ENCODE assay signal across 8 cellular contexts in genomic region chr5:62268239-62268638, GRCh38. TPM values are rescaled to one million over a fixed set of nuclear protein-coding genes. Genes with fewer than 3 reads are reported as not detected.
DNase-seq lines count a peak whose midpoint lies in the region; ATAC-seq, FAIRE-seq and TF ChIP-seq lines count a peak whose summit lies in the region.

No MANE protein-coding gene starts in this region.

- H3K27me3 ChIP-seq in keratinocyte (ENCODE audit: control insufficient read depth, extremely low read depth, insufficient read depth, low read length) = no peaks in the 10 kb centered on the region

- peaks cover 8% of the 10 kb centered on the region for H3K4me1 ChIP-seq in keratinocyte (ENCODE audit: control insufficient read depth, extremely low read depth, insufficient read depth, low read length)

- no peaks in the 10 kb centered on the region for H4K20me1 ChIP-seq in keratinocyte (ENCODE audit: control insufficient read depth, extremely low read depth, insufficient read depth, low read length)

- CTCF ChIA-PET in Calu3 (lab: Charles Lee) = interaction anchor here (0.6 to 1.0 kb wide), 5 partner anchors 9 to 86 kb away, joined by 3 to 6 read pairs (median 4); partner anchors contain the start of gene KIF2A

- H3K4me3 ChIP-seq in keratinocyte (ENCODE audit: control insufficient read depth in 2 of 3, extremely low read depth in 1 of 3, insufficient read depth in 2 of 3, low read depth in 1 of 3, low read length in 3 of 3) = no peak overlapping the region

- no TSS peak for BruUV-seq in Calu3 (replicated peaks; lab: Mats Ljungman, UMichigan)

- no peak overlapping the region for H2AFZ ChIP-seq in keratinocyte (ENCODE audit: control insufficient read depth, low read length)

- dilution Hi-C loops in keratinocyte (cut with MboI; ENCODE audit: extremely low pct_ligation_motif_present, low sequenced_read_pairs) = no loop called here

- no peaks in the 10 kb centered on the region for H3K9me1 ChIP-seq in keratinocyte (ENCODE audit: control insufficient read depth, extremely low read depth, insufficient read depth, low read length)

- H3K9me3 ChIP-seq in keratinocyte (ENCODE audit: control insufficient read depth, low read depth, low read length) = no peaks in the 10 kb centered on the region

- FAIRE-seq in H54 (lab: Jason Lieb, UNC) = peak; percentile 64
- peak; percentile 96 for FAIRE-seq in keratinocyte (lab: Jason Lieb, UNC)

- no peak overlapping the region for H3K9ac ChIP-seq in keratinocyte (ENCODE audit: control insufficient read depth, extremely low read depth, insufficient read depth, low read length)

- no peak for ATAC-seq in GM21390 (IDR thresholded peaks at IDR 0.05; ENCODE audit: unreplicated experiment)

- peak overlapping the region; percentile 34 for H3K4me2 ChIP-seq in keratinocyte (ENCODE audit: control insufficient read depth, extremely low read depth, insufficient read depth, low read depth, low read length)

- peaks cover 71% of the 10 kb centered on the region for H3K4me1 Mint-ChIP-seq in Calu3 (ENCODE audit: low read depth, unreplicated experiment)

- no peak for TF ChIP-seq POLR2A in H54 (IDR thresholded peaks at IDR 0.05; ENCODE audit: low read depth, low read length)

- H3K36me3 ChIP-seq in keratinocyte (ENCODE audit: control insufficient read depth in 2 of 2, extremely low read depth in 1 of 2, insufficient read depth in 2 of 2, low read length in 2 of 2) = no peaks in the 10 kb centered on the region

- H3K79me2 ChIP-seq in keratinocyte (ENCODE audit: control insufficient read depth, insufficient read depth, low read length) = no peaks in the 10 kb centered on the region

- peaks cover 6% of the 10 kb centered on the region for H3K36me3 Mint-ChIP-seq in Calu3 (ENCODE audit: insufficient read depth, unreplicated experiment)

- no peak overlapping the region for H3K27ac ChIP-seq in keratinocyte (ENCODE audit: control insufficient read depth, insufficient read depth, low read length)

- TF ChIP-seq CTCF in Calu3 (IDR thresholded peaks at IDR 0.05; ENCODE audit: unreplicated experiment) = no peak
- no peak for TF ChIP-seq CTCF in keratinocyte (optimal IDR thresholded peaks at IDR 0.05 in 1 of 3, IDR thresholded peaks at IDR 0.05 in 1 of 3, conservative IDR thresholded peaks at IDR 0.05 in 1 of 3; ENCODE audit: extremely low read depth in 1 of 3, insufficient read depth in 2 of 3, low read length in 3 of 3)
- no peak for TF ChIP-seq CTCF in GM20000 (IDR thresholded peaks at IDR 0.05; ENCODE audit: extremely low read depth, missing control alignments)

- intact Hi-C loops in Calu3 (cut with micrococcal nuclease; ENCODE audit: unreplicated experiment) = loop anchor here (5.0 kb wide), 2 partner anchors 36 to 39 kb away; partner anchors contain the start of gene KIF2A

- no peaks in the 10 kb centered on the region for H3K9me3 Mint-ChIP-seq in Calu3 (ENCODE audit: low read depth, unreplicated experiment)

- DNase-seq in Calu3 (peak; percentile 77), H54 (ENCODE audit: insufficient read length, low spot score) (no peak), NCI-H510A (lab: John Stamatoyannopoulos, UW) (peak; percentile 20), keratinocyte (ENCODE audit: low read depth, low spot score) (peak; percentile 53), COLO829 (ENCODE audit: low spot score) (no peak), GM20000 (ENCODE audit: low spot score) (no peak)
- DNase-seq in NK-92 treated with Interleukin-12 subunit alpha and Interleukin-12 subunit beta, amount 100 ng/mL, for 24 hours (lab: John Stamatoyannopoulos, UW) = no peak

- peak overlapping the region; percentile 92 for H3K27ac Mint-ChIP-seq in Calu3 (ENCODE audit: unreplicated experiment)

- H3K4me3 Mint-ChIP-seq in Calu3 (ENCODE audit: low read depth, unreplicated experiment) = peak overlapping the region; percentile 55

- no peaks in the 10 kb centered on the region for H3K27me3 Mint-ChIP-seq in Calu3 (ENCODE audit: unreplicated experiment)

RNA-seq across cellular contexts. Expression of gene KIF2A, which starts 37.8 kb away (rescaled TPM):
- total RNA-seq in Calu3 (2022) = 76.9 and 81.4 TPM in 2 replicates
- polyA plus RNA-seq in keratinocyte = 18.3 to 34.8 TPM (median 31.7 TPM) in 3 replicates
- 34.1 TPM for polyA plus RNA-seq in keratinocyte (2011; ENCODE audit: low read depth)
- 30.5 and 44.5 TPM in 2 replicates for polyA plus RNA-seq in keratinocyte (2011; cell fraction: cytosol; rRNA removed)
- 27.1 and 38.4 TPM in 2 replicates for polyA plus RNA-seq in keratinocyte (2011; cell fraction: nucleus; rRNA removed)
- 21.3 and 30.9 TPM in 2 replicates for polyA plus RNA-seq in keratinocyte (2012; ENCODE audit: low replicate concordance)
- polyA minus RNA-seq in keratinocyte = 6.6 to 47.7 TPM (median 19.1 TPM) in 3 replicates
- polyA minus RNA-seq in keratinocyte (2011; cell fraction: cytosol; rRNA and poly(A)+ RNA removed) = 22.4 TPM
- 18.9 and 41.6 TPM in 2 replicates for polyA minus RNA-seq in keratinocyte (2011; cell fraction: nucleus; rRNA and poly(A)+ RNA removed)

Comparison
In these comparisons a context has a peak if more than half of its experiments do, and no peak if none do; other contexts are left out.
1. DNase-seq: peak in Calu3 (single experiment), NCI-H510A (single experiment) and keratinocyte (single experiment); none in H54 (single experiment), COLO829 (single experiment), NK-92 treated with Interleukin-12 subunit alpha and Interleukin-12 subunit beta, amount 100 ng/mL, for 24 hours (single experiment) and GM20000 (single experiment).